23 cellular contexts compared by ENCODE assay signal in genomic region chr2:240372051-240372450, GRCh38.
DNase-seq lines count a peak whose midpoint lies in the region; ATAC-seq and TF ChIP-seq lines count a peak whose summit lies in the region.
"Had no signal": no experiment of that assay in that cellular context is flagged by ENCODE, and none has a peak within 500 bp of the region (broad histone marks: within the 10 kb centered on the region; RNA-seq: fewer than 3 reads in every experiment).

No MANE protein-coding gene starts in this region.

- H2AK5ac ChIP-seq in trophoblast cell (ENCODE audit: low read length) = no peak overlapping the region

- H4K12ac ChIP-seq in trophoblast cell (ENCODE audit: low read depth, low read length) = no peak overlapping the region

- no peaks in the 10 kb centered on the region for H4K20me1 ChIP-seq in mammary epithelial cell (ENCODE audit: insufficient read depth, low read length)

- BruUV-seq in mammary epithelial cell (replicated peaks; lab: Mats Ljungman, UMichigan) = no TSS peak

- peaks cover 8% of the 10 kb centered on the region for H3K4me1 ChIP-seq in right cardiac atrium (ENCODE audit: control insufficient read depth, insufficient read depth, low read length)
- H3K4me1 ChIP-seq in ascending aorta = peaks cover 8 to 44% of the 10 kb centered on the region in 2 donors
- peaks cover 20 to 40% of the 10 kb centered on the region in 2 experiments for H3K4me1 ChIP-seq in trophoblast cell (ENCODE audit: control insufficient read depth in 1 of 2, insufficient read depth in 2 of 2, low read length in 2 of 2)
- peaks cover 32% of the 10 kb centered on the region for H3K4me1 ChIP-seq in mammary epithelial cell (ENCODE audit: insufficient read depth, low read length)
- H3K4me1 ChIP-seq: BE2C, HAP-1 had no signal

- no peak overlapping the region for H4K91ac ChIP-seq in trophoblast cell (ENCODE audit: low read depth, low read length)

- no peak overlapping the region for H3K4me3 ChIP-seq in right cardiac atrium (ENCODE audit: low read length)
- H3K4me3 ChIP-seq in ascending aorta = no peak overlapping the region
- no peak overlapping the region for H3K4me3 ChIP-seq in trophoblast cell (ENCODE audit: low read depth, low read length)
- H3K4me3 ChIP-seq in mammary epithelial cell (replicated peaks in 1 of 3; ENCODE audit: insufficient read depth in 1 of 3, low read depth in 2 of 3, low read length in 3 of 3) = no peak overlapping the region
- H3K4me3 ChIP-seq: GM12878, HAP-1, Peyer's patch had no signal

- H2BK5ac ChIP-seq in trophoblast cell (ENCODE audit: low read depth, low read length, poor library complexity) = no peak overlapping the region

- dilution Hi-C loops in mammary epithelial cell (cut with HindIII; ENCODE audit: low sequenced_read_pairs) = no loop called here

- H3K36me3 ChIP-seq in ascending aorta (no peaks in the 10 kb centered on the region), trophoblast cell (ENCODE audit: control insufficient read depth in 1 of 2, insufficient read depth in 2 of 2, low read length in 2 of 2) (no peaks in the 10 kb centered on the region), mammary epithelial cell (ENCODE audit: insufficient read depth, low read length) (no peaks in the 10 kb centered on the region)
- H3K36me3 ChIP-seq: BE2C, HAP-1, Peyer's patch had no signal

- intact Hi-C loops in right cardiac atrium (cut with DNase I) (loop anchor here in 1 of 4 donors (10.0 kb wide), 1 partner anchor 63 kb away; the partner anchor contains the start of gene GPC1), left ventricle myocardium superior (cut with micrococcal nuclease) (no loop called here), ascending aorta (cut with DNase I) (loop anchor here (10.0 kb wide), 1 partner anchor 193 kb away; the partner anchor contains the start of genes DUSP28 and RNPEPL1), mammary epithelial cell (cut with micrococcal nuclease) (no loop called here)

- no peak overlapping the region for H2AFZ ChIP-seq in trophoblast cell (ENCODE audit: insufficient read depth, low read length, poor library complexity)
- no peak overlapping the region for H2AFZ ChIP-seq in mammary epithelial cell (ENCODE audit: low read depth, low read length)

- no peak for TF ChIP-seq CTCF in ascending aorta (IDR thresholded peaks at IDR 0.05)
- TF ChIP-seq CTCF in mammary epithelial cell (conservative IDR thresholded peaks at IDR 0.05 in 1 of 2, IDR thresholded peaks at IDR 0.05 in 1 of 2; ENCODE audit: extremely low read depth in 1 of 2, insufficient read depth in 1 of 2, low read depth in 1 of 2, low read length in 2 of 2) = no peak

- H3K18ac ChIP-seq in trophoblast cell (ENCODE audit: low read length) = no peak overlapping the region

- no peak overlapping the region for H3K14ac ChIP-seq in trophoblast cell (ENCODE audit: low read length)

- peaks cover 13% of the 10 kb centered on the region for H3K79me1 ChIP-seq in trophoblast cell (ENCODE audit: low read length)

- CTCF ChIA-PET in mammary epithelial cell (lab: Charles Lee; ENCODE audit: low non-redundant PET) = interaction anchor here (0.7 kb wide), 1 partner anchor 1475 kb away, joined by 7 read pairs; no protein-coding TSS in a partner anchor

- H3K27me3 ChIP-seq in right cardiac atrium (ENCODE audit: control insufficient read depth, insufficient read depth) = no peaks in the 10 kb centered on the region
- H3K27me3 ChIP-seq in ascending aorta = no peaks in the 10 kb centered on the region
- H3K27me3 ChIP-seq in trophoblast cell (ENCODE audit: insufficient read depth, low read length) = no peaks in the 10 kb centered on the region
- no peaks in the 10 kb centered on the region for H3K27me3 ChIP-seq in mammary epithelial cell (ENCODE audit: insufficient read depth, low read length)
- H3K27me3 ChIP-seq: BE2C, Peyer's patch had no signal

- no peak overlapping the region for H3K4ac ChIP-seq in trophoblast cell (ENCODE audit: low read depth, low read length)

- H4K8ac ChIP-seq in trophoblast cell (ENCODE audit: low read depth, low read length) = no peak overlapping the region

- no peak overlapping the region for H3K9ac ChIP-seq in trophoblast cell (ENCODE audit: low read length)
- no peak overlapping the region for H3K9ac ChIP-seq in mammary epithelial cell (ENCODE audit: insufficient read depth, low read length)

- no peak for ATAC-seq in right cardiac atrium
- ATAC-seq in left ventricle myocardium superior = no peak
- ATAC-seq in HG03196 (IDR thresholded peaks at IDR 0.05; ENCODE audit: unreplicated experiment) = no peak
- ATAC-seq: CD8-positive, alpha-beta T cell; GM12878 had no signal

- no peak overlapping the region for H3K4me2 ChIP-seq in trophoblast cell (ENCODE audit: low read length)
- H3K4me2 ChIP-seq in mammary epithelial cell (ENCODE audit: insufficient read depth, low read depth, low read length) = no peak overlapping the region

- H3K23ac ChIP-seq in trophoblast cell (ENCODE audit: low read length) = no peak overlapping the region

- 89% methylated on average over 4 of the region's 4 CpGs for WGBS in right cardiac atrium
- WGBS in trophoblast cell (ENCODE audit: extremely low coverage, insufficient coverage, insufficient read length) = no CpG with 5 or more reads among the region's 4 CpGs
- 95% methylated on average over 4 of the region's 4 CpGs for WGBS in mammary epithelial cell (ENCODE audit: low coverage, missing lambda C conversion rate)

- no peak overlapping the region for H2BK120ac ChIP-seq in trophoblast cell (ENCODE audit: insufficient read depth, low read length, poor library complexity)

- DNase-seq in right cardiac atrium = peak in 2 of 3 donors; percentile 34 to 38
- no peak for DNase-seq in left ventricle myocardium superior
- DNase-seq in ascending aorta (ENCODE audit: low spot score in 2 of 2) = no peak
- no peak for DNase-seq in trophoblast cell
- no peak for DNase-seq in mammary epithelial cell
- DNase-seq in DMS79 (lab: John Stamatoyannopoulos, UW) = no peak
- no peak for DNase-seq in activated T-cell treated with anti-CD3 and anti-CD28 coated beads, Interleukin-2, amount 50 U/mL, for 48 hours
- DNase-seq: BE2C, Calu3, EL, MM.1S, NCI-H1092, NCI-H1436 treated with DMSO at 0.1 percent for 48 hours, NCI-H2029 treated with DMSO at 0.1 percent for 48 hours, NCI-H2171, NCI-H446 treated with DMSO at 0.1 percent for 48 hours, NCI-H69, Peyer's patch, SHP77 had no signal

- H2BK12ac ChIP-seq in trophoblast cell (ENCODE audit: low read length) = peak overlapping the region; percentile 3

- H3K9me3 ChIP-seq in right cardiac atrium (ENCODE audit: control insufficient read depth, low read length) (no peaks in the 10 kb centered on the region), ascending aorta (no peaks in the 10 kb centered on the region), trophoblast cell (ENCODE audit: insufficient read depth, low read depth, low read length) (peaks cover under 1% of the 10 kb centered on the region), mammary epithelial cell (replicated peaks; ENCODE audit: insufficient read depth, low read length) (no peaks in the 10 kb centered on the region)
- H3K9me3 ChIP-seq: BE2C, HAP-1, Peyer's patch had no signal

- in situ Hi-C loops in mammary epithelial cell (cut with MboI; ENCODE audit: low sequenced_read_pairs in 2 of 2) = loop anchor here in 1 of 2 donors (10.0 kb wide), 1 partner anchor 63 kb away; the partner anchor contains the start of gene GPC1

- H3K27ac ChIP-seq in right cardiac atrium (ENCODE audit: low read length) (no peak overlapping the region), ascending aorta (peak overlapping the region; percentile 87 to 92), trophoblast cell (ENCODE audit: low read depth, low read length) (no peak overlapping the region), mammary epithelial cell (ENCODE audit: insufficient read depth, low read depth, low read length) (no peak overlapping the region)
- H3K27ac ChIP-seq: Peyer's patch had no signal

- H3K79me2 ChIP-seq in trophoblast cell (ENCODE audit: control insufficient read depth, insufficient read depth, low read length, poor library complexity) (no peaks in the 10 kb centered on the region), mammary epithelial cell (ENCODE audit: insufficient read depth, low read length) (no peaks in the 10 kb centered on the region)

Comparison
In these comparisons a context has a peak if more than half of its experiments do, and no peak if none do; other contexts are left out.
1. DNase-seq: peak in right cardiac atrium (2 of 3); none in left ventricle myocardium superior (single experiment), ascending aorta (0 of 2), trophoblast cell (0 of 2), mammary epithelial cell (single experiment), DMS79 (single experiment) and activated T-cell treated with anti-CD3 and anti-CD28 coated beads, Interleukin-2, amount 50 U/mL, for 48 hours (0 of 2).
2. H3K27ac ChIP-seq: peak in ascending aorta (2 of 2); none in right cardiac atrium (single experiment), trophoblast cell (single experiment) and mammary epithelial cell (single experiment).